Comparison of ENCODE assay signal across 13 cellular contexts in the genomic region with DNA sequence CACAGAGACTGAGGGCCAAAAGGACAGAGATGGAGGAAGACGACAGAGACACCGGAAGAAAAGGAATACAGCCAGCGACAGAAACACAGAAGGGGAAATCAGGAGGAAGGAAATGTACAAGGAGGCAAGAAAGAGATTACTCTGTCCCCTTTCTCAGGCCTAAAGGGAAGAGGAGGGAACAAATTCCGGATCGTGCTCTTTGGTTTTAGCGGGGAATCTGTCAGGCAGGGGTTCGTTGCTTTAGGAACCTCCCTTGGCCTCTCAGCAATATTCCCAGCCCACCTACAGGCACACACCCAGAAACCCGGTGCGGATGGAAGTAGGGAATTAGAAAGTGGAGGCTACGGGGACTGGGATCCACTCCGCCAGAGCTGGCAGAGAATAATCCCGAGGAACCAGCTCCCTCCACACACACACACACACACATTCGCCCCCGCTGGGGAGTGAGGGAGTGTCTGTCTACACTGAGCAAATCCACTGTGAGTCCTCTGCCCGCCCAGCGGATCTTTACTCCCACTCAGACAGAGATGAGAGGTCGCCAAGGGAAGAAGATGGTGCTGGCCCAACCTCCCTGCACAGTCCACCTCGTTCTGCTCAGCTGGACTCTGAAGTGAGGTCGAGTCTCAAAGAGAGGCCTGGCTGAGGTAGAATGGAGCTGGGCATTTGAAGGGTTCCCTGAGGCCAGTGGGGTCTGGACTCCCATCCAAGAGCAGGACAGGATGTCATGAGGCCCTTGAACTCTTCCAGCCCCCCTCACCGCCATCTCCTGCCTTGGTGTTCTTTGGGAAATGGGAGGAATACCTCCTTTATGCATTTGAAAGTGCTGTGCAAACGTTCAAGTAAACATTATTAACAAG. TPM values are rescaled to one million over a fixed set of nuclear protein-coding genes. Genes with fewer than 3 reads are reported as not detected.
DNase-seq lines count a peak whose midpoint lies in the region; ATAC-seq and TF ChIP-seq lines count a peak whose summit lies in the region.
"Had no signal": no experiment of that assay in that cellular context is flagged by ENCODE, and none has a peak within 500 bp of the region (broad histone marks: within the 10 kb centered on the region; RNA-seq: fewer than 3 reads in every experiment).

No MANE protein-coding gene starts in this region.

- no peaks in the 10 kb centered on the region for H3K36me3 ChIP-seq in iPS-15b (ENCODE audit: control insufficient read depth, insufficient read depth, low read length)
- H3K36me3 ChIP-seq in gastrocnemius medialis, result no peaks in the 10 kb centered on the region
- no peaks in the 10 kb centered on the region for H3K36me3 ChIP-seq in GM23248 (ENCODE audit: low read depth)

- CTCF ChIA-PET in T-cell (lab: Charles Lee), result no interaction called here

- H3K27ac ChIP-seq in gastrocnemius medialis (peak overlapping the region in 3 of 4 donors; percentile 18 to 36 (median 32)), GM23248 (no peak overlapping the region)
- H3K27ac ChIP-seq: SK-N-MC had no signal

- no peaks in the 10 kb centered on the region for H3K79me2 ChIP-seq in GM23248 (ENCODE audit: insufficient read depth)

- H3K4me1 ChIP-seq in iPS-15b (ENCODE audit: control insufficient read depth, insufficient read depth, low read length) (peaks cover 15% of the 10 kb centered on the region), gastrocnemius medialis (peaks cover 2 to 22% of the 10 kb centered on the region in 2 donors), GM23248 (ENCODE audit: insufficient read depth) (no peaks in the 10 kb centered on the region)

- POLR2A ChIA-PET in T-cell (lab: Charles Lee), result no interaction called here

- H2AFZ ChIP-seq in GM23248, result no peak overlapping the region

- H3K27ac Mint-ChIP-seq in T-cell, result no peak overlapping the region

- H3K4me1 Mint-ChIP-seq in T-cell, result peaks cover 21 to 31% (median 26%) of the 10 kb centered on the region in 3 donors

- H3K36me3 Mint-ChIP-seq in T-cell, result no peaks in the 10 kb centered on the region

- no peaks in the 10 kb centered on the region for H3K9me3 ChIP-seq in iPS-15b (ENCODE audit: control insufficient read depth, insufficient read depth, low read length)
- no peaks in the 10 kb centered on the region for H3K9me3 ChIP-seq in gastrocnemius medialis
- H3K9me3 ChIP-seq in GM23248 (ENCODE audit: low read depth), result no peaks in the 10 kb centered on the region

- no peaks in the 10 kb centered on the region for H3K9me3 Mint-ChIP-seq in T-cell

- H3F3A ChIP-seq in GM23248 (ENCODE audit: insufficient read depth), result no peaks in the 10 kb centered on the region

- no peaks in the 10 kb centered on the region for H4K20me1 ChIP-seq in GM23248 (ENCODE audit: insufficient read depth)

- H3K4me3 ChIP-seq in iPS-15b (ENCODE audit: low read depth, low read length) (peak overlapping the region; percentile 34), gastrocnemius medialis (peak overlapping the region in 3 of 4 donors; percentile 20 to 42 (median 41)), GM23248 (no peak overlapping the region)

- no peak overlapping the region for H3K9ac ChIP-seq in iPS-15b (ENCODE audit: low read depth, low read length)
- no peak overlapping the region for H3K9ac ChIP-seq in GM23248

- H3K27me3 ChIP-seq in iPS-15b (ENCODE audit: control insufficient read depth, insufficient read depth, low read length) (peaks cover 96% of the 10 kb centered on the region), gastrocnemius medialis (peaks cover 82 to 87% (median 86%) of the 10 kb centered on the region in 3 donors), GM23248 (replicated peaks; ENCODE audit: insufficient read depth) (peaks cover 93% of the 10 kb centered on the region)

- ATAC-seq in T-cell (replicated peaks in 1 of 4) (no peak), gastrocnemius medialis (no peak)

- peak; percentile 33 for DNase-seq in NCI-H82 (lab: John Stamatoyannopoulos, UW)
- no peak for DNase-seq in NCI-H82 treated with DMSO at 0.1 percent for 48 hours (lab: John Stamatoyannopoulos, UW; ENCODE audit: unreplicated experiment)
- no peak for DNase-seq in T-cell
- no peak for DNase-seq in gastrocnemius medialis
- DNase-seq in SIG-M5 (lab: John Stamatoyannopoulos, UW), result no peak
- no peak for DNase-seq in activated gamma-delta T cell treated with Interleukin-2 at 50 U/mL for 16 hours
- DNase-seq in GM23248, result no peak
- DNase-seq: ACHN; stimulated activated CD4-positive, alpha-beta T cell treated with anti-CD3 and anti-CD28 coated beads, Interleukin-4, amount 100 ng/mL, for 1 hour had no signal

- 49 to 55% methylated on average over 20 to 21 of the region's 21 CpGs for WGBS in GM23248 (ENCODE audit: low coverage in 1 of 2, low lambda C conversion rate in 2 of 2, missing lambda C conversion rate in 2 of 2), 2 experiments

- in situ Hi-C loops in gastrocnemius medialis (cut with MboI; ENCODE audit: low sequenced_read_pairs in 4 of 4), result no loop called here
- in situ Hi-C loops in GM23248 (cut with MboI), result no loop called here

- H3K27me3 Mint-ChIP-seq in T-cell, result peaks cover 50 to 59% of the 10 kb centered on the region in 2 donors

- H3K4me3 Mint-ChIP-seq in T-cell, result peak overlapping the region; percentile 58 to 64 (median 59)

- TF ChIP-seq CTCF in gastrocnemius medialis (IDR thresholded peaks at IDR 0.05 in 4 of 5, conservative IDR thresholded peaks at IDR 0.05 in 1 of 5), result no peak

- no peak overlapping the region for H3K4me2 ChIP-seq in GM23248 (ENCODE audit: unreplicated experiment)

- intact Hi-C loops in gastrocnemius medialis (cut with DNase I; ENCODE audit: low total_unique reads), result no loop called here

- no peak for TF ChIP-seq POLR2A in gastrocnemius medialis (IDR thresholded peaks at IDR 0.05)

- no peaks in the 10 kb centered on the region for H3K9me2 ChIP-seq in GM23248 (ENCODE audit: insufficient read depth)

RNA-seq across cellular contexts. Expression of gene TAL1, which starts 5.7 kb away (rescaled TPM):
- total RNA-seq in T-cell (under 1 TPM; 0.28 to 0.85 (median 0.44) TPM), gastrocnemius medialis (1 to 10 TPM in 1 of 4 donors, under 1 TPM in 3; 0.59 to 1.6 (median 0.70) TPM)
- not detected in 2 replicates for total RNA-seq in GM23248 (2014; rRNA removed; shearing (Covaris generic))
- polyA plus RNA-seq in GM23248 (2016; fragmentation: Nextera tagmentation; extraction: Ambion mirVana), result not detected in 2 replicates

RNA-seq across cellular contexts. Expression of gene PDZK1IP1, which starts 36.5 kb away (rescaled TPM):
- total RNA-seq in T-cell, result not detected
- total RNA-seq in gastrocnemius medialis, result 10 to 100 TPM in 1 of 4 donors, 1 to 10 TPM in 2, not detected in 1; 1.8 to 10.9 (median 3.9) TPM
- total RNA-seq in GM23248 (2014; rRNA removed; shearing (Covaris generic)), result not detected in 2 replicates
- not detected in 2 replicates for polyA plus RNA-seq in GM23248 (2016; fragmentation: Nextera tagmentation; extraction: Ambion mirVana)
- total RNA-seq: cardiac septum, urinary bladder had no signal
